ENCODE assay signal across 9 cellular contexts in the genomic region with DNA sequence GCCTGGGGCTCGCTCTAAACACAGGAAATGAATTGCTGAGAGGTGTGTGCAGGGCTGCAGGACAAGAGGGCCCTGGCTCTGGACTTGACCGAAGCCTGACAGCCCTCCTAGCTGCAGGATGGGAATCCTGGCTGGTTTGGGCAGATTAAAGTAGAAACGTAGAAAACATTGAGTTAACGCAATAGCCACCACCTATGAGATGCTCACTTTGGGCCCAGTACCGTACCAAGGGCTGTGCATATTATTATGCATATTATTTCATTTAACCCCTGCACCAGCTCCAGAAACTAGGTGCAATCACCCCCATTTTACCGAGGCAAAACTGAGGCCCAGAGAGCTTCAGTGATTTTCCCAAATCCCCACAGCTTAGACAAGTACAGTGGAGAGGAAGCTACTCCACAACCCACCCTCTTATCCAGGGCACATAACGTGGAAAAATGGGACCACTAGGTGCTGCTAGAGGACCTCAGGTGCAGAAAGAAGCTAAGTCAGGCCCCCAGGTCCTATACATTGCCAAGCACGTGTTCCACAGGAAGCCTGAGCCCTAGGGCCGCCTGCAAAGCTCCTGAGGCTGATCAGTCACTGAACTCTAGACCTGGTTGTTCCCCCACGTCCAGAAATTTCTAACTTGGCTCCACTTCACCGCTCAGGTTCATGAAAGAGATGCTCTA.
DNase-seq lines count a peak whose midpoint lies in the region; ATAC-seq, FAIRE-seq and TF ChIP-seq lines count a peak whose summit lies in the region.
"Had no signal": no experiment of that assay in that cellular context is flagged by ENCODE, and none has a peak within 500 bp of the region (broad histone marks: within the 10 kb centered on the region; RNA-seq: fewer than 3 reads in every experiment).

No MANE protein-coding gene starts in this region.

- H3K27ac ChIP-seq in H9 (ENCODE audit: insufficient read length, low read depth, low read length) (no peak overlapping the region), caudate nucleus (ENCODE audit: low read depth, low read length) (no peak overlapping the region)

- FAIRE-seq in D721Med (lab: Jason Lieb, UNC), result no peak

- H2BK5ac ChIP-seq in H9 (ENCODE audit: insufficient read length, low read length), result no peak overlapping the region

- H3K36me3 Mint-ChIP-seq in H9 (ENCODE audit: insufficient read depth in 1 of 3, low read depth in 3 of 3), result no peaks in the 10 kb centered on the region
- H3K36me3 Mint-ChIP-seq: naive B cell had no signal

- H3K9me3 ChIP-seq in H9 (ENCODE audit: control insufficient read depth, low read depth, low read length) (no peaks in the 10 kb centered on the region), NT2/D1 (ENCODE audit: insufficient read depth, low read length) (no peaks in the 10 kb centered on the region)

- H2BK15ac ChIP-seq in H9 (ENCODE audit: low read depth, low read length), result no peak overlapping the region

- WGBS in H9 (ENCODE audit: extremely low coverage, insufficient read length, low lambda C conversion rate), result no CpG with 5 or more reads among the region's 11 CpGs

- no peak overlapping the region for H3K4ac ChIP-seq in H9 (ENCODE audit: low read depth, low read length)

- H3K36me3 ChIP-seq in NT2/D1 (ENCODE audit: insufficient read depth, insufficient read length, low read length), result no peaks in the 10 kb centered on the region

- TF ChIP-seq CTCF in D721Med (IDR thresholded peaks at IDR 0.05; ENCODE audit: insufficient read depth, missing control alignments), result peak; percentile 83
- TF ChIP-seq CTCF in H9 (conservative IDR thresholded peaks at IDR 0.05), result peak; percentile 81
- TF ChIP-seq CTCF in epithelial cell of esophagus (IDR thresholded peaks at IDR 0.05; ENCODE audit: insufficient read depth, low read depth, low read length, missing control alignments), result peak; percentile 36

- no peak overlapping the region for H3K9ac ChIP-seq in H9 (ENCODE audit: extremely low read depth, insufficient read length, low read length)
- peak overlapping the region; percentile 27 for H3K9ac ChIP-seq in NT2/D1 (ENCODE audit: insufficient read length, low read depth)

- H4K5ac ChIP-seq in H9 (ENCODE audit: insufficient read length, low read depth, low read length), result no peak overlapping the region

- H3K79me1 ChIP-seq in H9 (ENCODE audit: insufficient read depth, low read depth, low read length, poor library complexity, severe bottlenecking), result no peaks in the 10 kb centered on the region

- no peak overlapping the region for H4K8ac ChIP-seq in H9 (replicated peaks; ENCODE audit: insufficient read length, low read depth, low read length)

- H2BK12ac ChIP-seq in H9 (ENCODE audit: insufficient read length, low read depth, low read length), result no peak overlapping the region

- H3K23me2 ChIP-seq in H9 (ENCODE audit: insufficient read length, low read depth, low read length, poor library complexity, severe bottlenecking), result no peaks in the 10 kb centered on the region

- peak; percentile 75 for ATAC-seq in stimulated activated naive CD8-positive, alpha-beta T cell treated with anti-CD3 and anti-CD28 coated beads, Interleukin-15, Interleukin-2, amounts not matched to agents 100 U/mL and 50 U/mL, for 24 hours
- ATAC-seq in GM19035 (IDR thresholded peaks at IDR 0.05; ENCODE audit: unreplicated experiment), result no peak

- DNase-seq in D721Med (ENCODE audit: insufficient read length, low spot score) (peak; percentile 40), H9 (peak; percentile 73), NT2/D1 (ENCODE audit: low read depth, low spot score) (peak; percentile 70), epithelial cell of esophagus (ENCODE audit: low read depth) (peak; percentile 45), caudate nucleus (lab: John Stamatoyannopoulos, UW) (no peak)
- DNase-seq in stimulated activated naive CD8-positive, alpha-beta T cell treated with anti-CD3 and anti-CD28 coated beads, Interleukin-15, Interleukin-2, amounts not matched to agents 100 U/mL and 50 U/mL, for 24 hours, result no peak
- DNase-seq in stimulated activated CD4-positive, alpha-beta T cell treated with anti-CD3 and anti-CD28 coated beads, Interleukin-4, amount 100 ng/mL, for 24 hours, result no peak
- DNase-seq: naive B cell had no signal

- H3K9me3 Mint-ChIP-seq in H9, result no peaks in the 10 kb centered on the region
- H3K9me3 Mint-ChIP-seq: naive B cell had no signal

- H4K91ac ChIP-seq in H9 (ENCODE audit: insufficient read length, low read depth, low read length), result no peak overlapping the region

- no peaks in the 10 kb centered on the region for H4K20me1 ChIP-seq in H9 (ENCODE audit: control insufficient read depth, insufficient read depth, insufficient read length)

- H3K27ac Mint-ChIP-seq in H9, result no peak overlapping the region
- H3K27ac Mint-ChIP-seq: naive B cell had no signal

- H3T11ph ChIP-seq in H9 (ENCODE audit: low read length), result no peak overlapping the region

- no peak overlapping the region for H3K14ac ChIP-seq in H9 (ENCODE audit: insufficient read depth, low read length)

- H2BK120ac ChIP-seq in H9 (ENCODE audit: low read depth, low read length, poor library complexity, severe bottlenecking), result no peak overlapping the region

- no peak overlapping the region for H2AFZ ChIP-seq in H9 (ENCODE audit: low read length)

- H3K56ac ChIP-seq in H9 (ENCODE audit: insufficient read length, low read depth, low read length), result no peak overlapping the region

- no peaks in the 10 kb centered on the region for H3K27me3 ChIP-seq in H9 (ENCODE audit: insufficient read depth, low read length)
- no peaks in the 10 kb centered on the region for H3K27me3 ChIP-seq in NT2/D1 (ENCODE audit: insufficient read depth, insufficient read length)

- H3K79me2 ChIP-seq in H9 (ENCODE audit: insufficient read depth, low read length), result no peaks in the 10 kb centered on the region

- no peak overlapping the region for H3K23ac ChIP-seq in H9 (ENCODE audit: insufficient read length, low read depth, low read length)

- H2AK5ac ChIP-seq in H9 (ENCODE audit: insufficient read length, low read length), result no peak overlapping the region

- H3K4me3 ChIP-seq in NT2/D1 (ENCODE audit: insufficient read length, low read depth), result no peak overlapping the region
- H3K4me3 ChIP-seq in epithelial cell of esophagus (ENCODE audit: low read length), result no peak overlapping the region

- H3K4me2 ChIP-seq in H9 (ENCODE audit: insufficient read depth, insufficient read length, low read length), result no peak overlapping the region

- no peak overlapping the region for H2BK20ac ChIP-seq in H9 (ENCODE audit: low read depth, low read length, poor library complexity, severe bottlenecking)

- H3K18ac ChIP-seq in H9 (ENCODE audit: insufficient read length, low read depth, low read length), result no peak overlapping the region

- H3K4me1 ChIP-seq in H9 (ENCODE audit: insufficient read depth, low read length) (no peaks in the 10 kb centered on the region), NT2/D1 (ENCODE audit: insufficient read depth, insufficient read length) (no peaks in the 10 kb centered on the region)

- peaks cover 11% of the 10 kb centered on the region for H3K27me3 Mint-ChIP-seq in H9 (ENCODE audit: low read depth)

- peaks cover 3% of the 10 kb centered on the region in 2 experiments; a peak in 3 of 4 replicates for H3K4me1 Mint-ChIP-seq in H9
- H3K4me1 Mint-ChIP-seq: naive B cell had no signal

- H3K4me3 Mint-ChIP-seq in H9, result no peak overlapping the region
- H3K4me3 Mint-ChIP-seq: naive B cell had no signal

Comparison
In these comparisons a context has a peak if more than half of its experiments do, and no peak if none do; other contexts are left out.
1. DNase-seq: peak in D721Med (single experiment), H9 (single experiment), NT2/D1 (single experiment) and epithelial cell of esophagus (single experiment); none in stimulated activated naive CD8-positive, alpha-beta T cell treated with anti-CD3 and anti-CD28 coated beads, Interleukin-15, Interleukin-2, amounts not matched to agents 100 U/mL and 50 U/mL, for 24 hours (single experiment), caudate nucleus (0 of 61) and stimulated activated CD4-positive, alpha-beta T cell treated with anti-CD3 and anti-CD28 coated beads, Interleukin-4, amount 100 ng/mL, for 24 hours (single experiment).
2. Peak in every context shown above with its lines, with median percentiles within 50 percentile points of each other: CTCF ChIP-seq.